ENCODE assay signal across 8 cellular contexts in genomic region chr7:156640257-156640948, GRCh38. TPM values are rescaled to one million over a fixed set of nuclear protein-coding genes. Genes with fewer than 3 reads are reported as not detected.
DNase-seq lines count a peak whose midpoint lies in the region; ATAC-seq and TF ChIP-seq lines count a peak whose summit lies in the region.

Gene RNF32 (plus strand): TSS chr7:156640774. CDS start chr7:156643878, 3,104 bp downstream.

- H3K4me1 ChIP-seq in ACC112 (ENCODE audit: control insufficient read depth, insufficient read depth, low read length, unreplicated experiment): peaks cover 20% of the 10 kb centered on the region

- H2AFZ ChIP-seq in ACC112 (ENCODE audit: low read length, unreplicated experiment): peak within 1 kb of the TSS; percentile 94

- CTCF ChIA-PET in activated CD4-positive, alpha-beta T cell treated with anti-CD3 and anti-CD28 coated beads for 36 hours (lab: Charles Lee): interaction anchor here (0.7 kb wide), 1 partner anchor 11 kb away, joined by 3 read pairs; no protein-coding TSS in a partner anchor

- peaks cover 13% of the 10 kb centered on the region for H3K9me3 Mint-ChIP-seq in activated CD4-positive, alpha-beta T cell treated with anti-CD3 and anti-CD28 coated beads for 36 hours (ENCODE audit: low read depth)

- peaks cover 31% of the 10 kb centered on the region for H3K79me2 ChIP-seq in ACC112 (ENCODE audit: control insufficient read depth, insufficient read depth, low read length, unreplicated experiment)

- H3K27ac ChIP-seq in ACC112 (ENCODE audit: low read depth, low read length): peak within 1 kb of the TSS; percentile 78

- DNase-seq in NCI-H345 (lab: John Stamatoyannopoulos, UW): peak; percentile 95
- peak; percentile 100 for DNase-seq in activated CD4-positive, alpha-beta T cell treated with anti-CD3 and anti-CD28 coated beads for 36 hours
- DNase-seq in choroid plexus epithelial cell (ENCODE audit: low read depth): peak; percentile 93
- DNase-seq in left kidney (ENCODE audit: low read depth, low spot score): peak; percentile 98
- DNase-seq in stimulated activated CD4-positive, alpha-beta T cell treated with anti-CD3 and anti-CD28 coated beads, Interleukin-2, amount 100 ng/mL, for 24 hours: peak; percentile 97 to 100

- no peak for TF ChIP-seq CTCF in choroid plexus epithelial cell (conservative IDR thresholded peaks at IDR 0.05; ENCODE audit: low read depth, low read length)

- H3K27me3 ChIP-seq in ACC112 (ENCODE audit: insufficient read depth, low read length): no peaks in the 10 kb centered on the region; the same call in 1 of the 2 replicates

- H3K4me1 Mint-ChIP-seq in activated CD4-positive, alpha-beta T cell treated with anti-CD3 and anti-CD28 coated beads for 36 hours: peaks cover 15% of the 10 kb centered on the region

- intact Hi-C loops in activated CD4-positive, alpha-beta T cell treated with anti-CD3 and anti-CD28 coated beads for 36 hours (cut with DNase I, micrococcal nuclease): loop anchor here (1.0 to 5.0 kb wide), 9 partner anchors 27 to 996 kb away; partner anchors contain the start of genes DNAJB6 (in 1 of the 2), LMBR1 (in 1 of the 2), NOM1 (in 1 of the 2) and RBM33 (in 1 of the 2)

- H3K36me3 ChIP-seq in ACC112 (ENCODE audit: insufficient read depth, low read length): peaks cover 3% of the 10 kb centered on the region; the same call in 1 of the 2 replicates

- peak within 1 kb of the TSS; percentile 91 for H3K4me3 ChIP-seq in ACC112 (ENCODE audit: low read depth, low read length)
- peak within 1 kb of the TSS; percentile 83 for H3K4me3 ChIP-seq in choroid plexus epithelial cell (ENCODE audit: low read depth, low read length)

- H3K36me3 Mint-ChIP-seq in activated CD4-positive, alpha-beta T cell treated with anti-CD3 and anti-CD28 coated beads for 36 hours (ENCODE audit: low read depth): peaks cover 5% of the 10 kb centered on the region

- peaks cover 29% of the 10 kb centered on the region for H3K27me3 Mint-ChIP-seq in activated CD4-positive, alpha-beta T cell treated with anti-CD3 and anti-CD28 coated beads for 36 hours

- ATAC-seq in GM18868 (IDR thresholded peaks at IDR 0.05; ENCODE audit: unreplicated experiment) (peak; percentile 80), HG03108 (IDR thresholded peaks at IDR 0.05; ENCODE audit: unreplicated experiment) (peak; percentile 78)
- peak; percentile 90 for ATAC-seq in activated CD4-positive, alpha-beta T cell treated with anti-CD3 and anti-CD28 coated beads for 36 hours

- H3K4me3 Mint-ChIP-seq in activated CD4-positive, alpha-beta T cell treated with anti-CD3 and anti-CD28 coated beads for 36 hours: peak within 1 kb of the TSS; percentile 76

- POLR2A ChIA-PET in activated CD4-positive, alpha-beta T cell treated with anti-CD3 and anti-CD28 coated beads for 36 hours (lab: Charles Lee): interaction anchor here (0.6 to 0.8 kb wide), 2 partner anchors 12 to 114 kb away, joined by 3 read pairs; no protein-coding TSS in a partner anchor

- H3K27ac Mint-ChIP-seq in activated CD4-positive, alpha-beta T cell treated with anti-CD3 and anti-CD28 coated beads for 36 hours: peak within 1 kb of the TSS; percentile 87

RNA-seq across cellular contexts. Expression of gene RNF32, which starts in this region (rescaled TPM):
- under 1 TPM; 0.71 to 0.90 TPM for total RNA-seq in activated CD4-positive, alpha-beta T cell treated with anti-CD3 and anti-CD28 coated beads for 36 hours

Comparison
In these comparisons a context has a peak if more than half of its experiments do, and no peak if none do; other contexts are left out.
1. Peak in every context shown above with its lines: DNase-seq, ATAC-seq, H3K4me3 ChIP-seq and H3K27ac ChIP-seq.
2. Peak in DNase-seq and ATAC-seq in activated CD4-positive, alpha-beta T cell treated with anti-CD3 and anti-CD28 coated beads for 36 hours; RNA of the gene not detected or under 1 TPM.